8 cellular contexts compared by ENCODE assay signal in the genomic region with DNA sequence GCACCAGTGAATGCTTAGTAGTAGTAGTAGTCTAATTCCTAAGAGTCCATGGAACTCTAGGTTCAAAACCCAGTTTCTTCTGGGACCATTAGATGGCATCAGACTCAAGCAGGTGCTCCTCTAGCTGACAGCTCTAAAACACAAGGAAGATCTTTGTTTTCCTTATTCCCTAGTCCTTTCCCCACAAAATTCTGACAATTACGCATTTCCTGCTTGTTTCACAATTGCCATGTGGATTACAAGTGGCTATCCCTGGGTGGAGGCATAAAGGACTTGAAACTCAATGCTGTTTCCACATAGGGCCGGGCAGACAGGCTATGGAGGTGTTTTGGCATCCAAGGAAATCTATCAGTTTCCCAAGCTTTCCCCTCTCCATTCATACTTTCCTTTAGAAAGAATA. TPM values are rescaled to one million over a fixed set of nuclear protein-coding genes. Genes with fewer than 3 reads are reported as not detected.
A peak's percentile ranks its signal among the peaks of the same experiment; 100 is the strongest.
DNase-seq lines count a peak whose midpoint lies in the region; ATAC-seq and TF ChIP-seq lines count a peak whose summit lies in the region.

No MANE protein-coding gene starts in this region.

- H3K36me3 ChIP-seq in HEK293 (ENCODE audit: control insufficient read depth in 2 of 2, insufficient read depth in 1 of 2, low read length in 2 of 2) (peaks cover 0 to 31% of the 10 kb centered on the region in 2 experiments; a peak in 1 of 3 replicates), brain microvascular endothelial cell (replicated peaks) (peaks cover 15% of the 10 kb centered on the region), right lobe of liver (peaks cover 0 to 14% (median 1%) of the 10 kb centered on the region in 4 donors)

- ATAC-seq in right lobe of liver, result peak; percentile 75 to 94 (median 78)
- no peak for ATAC-seq in GM21381 (IDR thresholded peaks at IDR 0.05; ENCODE audit: unreplicated experiment)

- H3K27me3 Mint-ChIP-seq in endothelial cell (ENCODE audit: unreplicated experiment), result peaks cover 4% of the 10 kb centered on the region

- no peaks in the 10 kb centered on the region for H3K36me3 Mint-ChIP-seq in endothelial cell (ENCODE audit: low read depth, unreplicated experiment)

- no peaks in the 10 kb centered on the region for H3K27me3 ChIP-seq in brain microvascular endothelial cell (replicated peaks)
- no peaks in the 10 kb centered on the region for H3K27me3 ChIP-seq in right lobe of liver

- POLR2A ChIA-PET in HEK293 (lab: Yijun Ruan, JAX), result interaction anchor here (1.2 to 1.9 kb wide), 2 partner anchors 13 to 27 kb away, joined by 3 to 13 read pairs; a partner anchor contains a TSS

- H3K4me3 Mint-ChIP-seq in endothelial cell (ENCODE audit: unreplicated experiment), result no peak overlapping the region

- H3K27ac ChIP-seq in HEK293 (ENCODE audit: extremely low read depth, low read depth, low read length) (no peak overlapping the region), brain microvascular endothelial cell (no peak overlapping the region), right lobe of liver (no peak overlapping the region)

- H3K4me3 ChIP-seq in AG10803 (ENCODE audit: low read length) (no peak overlapping the region), HEK293 (ENCODE audit: low read depth, low read length) (no peak overlapping the region), brain microvascular endothelial cell (ENCODE audit: low read depth, low read length) (no peak overlapping the region), right lobe of liver (no peak overlapping the region)

- H3K4me1 ChIP-seq in HEK293 (ENCODE audit: control insufficient read depth, insufficient read depth, low read length) (no peaks in the 10 kb centered on the region), right lobe of liver (no peaks in the 10 kb centered on the region)

- CTCF ChIA-PET in HEK293 (lab: Yijun Ruan, JAX), result interaction anchor here (0.5 to 9.2 kb wide), 18 partner anchors 14 to 158 kb away, joined by 3 to 116 read pairs (median 4); a partner anchor contains a TSS

- intact Hi-C loops in right lobe of liver (cut with DNase I), result no loop called here

- H3K9me3 Mint-ChIP-seq in endothelial cell (ENCODE audit: unreplicated experiment), result no peaks in the 10 kb centered on the region

- peaks cover 6% of the 10 kb centered on the region for H3K4me1 Mint-ChIP-seq in endothelial cell (ENCODE audit: unreplicated experiment)

- no peak for TF ChIP-seq POLR2A in right lobe of liver (IDR thresholded peaks at IDR 0.05)

- in situ Hi-C loops in brain microvascular endothelial cell (cut with HindIII; ENCODE audit: low pct_ligation_motif_present, low sequenced_read_pairs), result no loop called here

- no peak overlapping the region for H3K27ac Mint-ChIP-seq in endothelial cell (ENCODE audit: unreplicated experiment)

- peak; percentile 83 for DNase-seq in AG10803 (ENCODE audit: low read depth)
- peak; percentile 16 for DNase-seq in brain microvascular endothelial cell
- DNase-seq in right lobe of liver, result no peak
- no peak for DNase-seq in NCI-H187 treated with DMSO at 0.1 percent for 48 hours (lab: John Stamatoyannopoulos, UW)
- DNase-seq in endothelial cell (ENCODE audit: low spot score), result no peak
- DNase-seq in NCI-H187 (lab: John Stamatoyannopoulos, UW), result no peak

- 48% methylated on average over 2 of the region's 2 CpGs for WGBS in right lobe of liver (ENCODE audit: insufficient coverage, low coverage, low lambda C conversion rate, missing lambda C conversion rate)

- peak; percentile 61 for TF ChIP-seq CTCF in AG10803 (conservative IDR thresholded peaks at IDR 0.05; ENCODE audit: low read length)
- peak; percentile 51; the same call in 1 of the 2 replicates for TF ChIP-seq CTCF in HEK293 (tag by site-specific recombination; IDR thresholded peaks at IDR 0.05)
- peak; percentile 59 for TF ChIP-seq CTCF in brain microvascular endothelial cell (IDR thresholded peaks at IDR 0.05; ENCODE audit: low read depth, low read length, missing control alignments)
- TF ChIP-seq CTCF in right lobe of liver (IDR thresholded peaks at IDR 0.05), result peak; percentile 35 to 59 (median 44)
- TF ChIP-seq CTCF in endothelial cell (IDR thresholded peaks at IDR 0.05; ENCODE audit: unreplicated experiment), result no peak

- H3K9me3 ChIP-seq in HEK293 (ENCODE audit: control insufficient read depth, insufficient read depth, low read depth, low read length) (no peaks in the 10 kb centered on the region), right lobe of liver (no peaks in the 10 kb centered on the region)

TF ChIP-seq in HEK293, 187 proteins besides CTCF, POLR2A, EP300 and RAD21 (continues in another document):
- TF ChIP-seq ZNF16 (tag by site-specific recombination; IDR thresholded peaks at IDR 0.05; ENCODE audit: low read depth), result no peak
- TF ChIP-seq ZBTB8A (tag by site-specific recombination; IDR thresholded peaks at IDR 0.05), result no peak
- TF ChIP-seq ZNF76 (tag by site-specific recombination; IDR thresholded peaks at IDR 0.05; ENCODE audit: borderline replicate concordance, low read depth), result no peak
- no peak for TF ChIP-seq ZBTB20 (tag by site-specific recombination; IDR thresholded peaks at IDR 0.05)
- TF ChIP-seq, protein P1, sequence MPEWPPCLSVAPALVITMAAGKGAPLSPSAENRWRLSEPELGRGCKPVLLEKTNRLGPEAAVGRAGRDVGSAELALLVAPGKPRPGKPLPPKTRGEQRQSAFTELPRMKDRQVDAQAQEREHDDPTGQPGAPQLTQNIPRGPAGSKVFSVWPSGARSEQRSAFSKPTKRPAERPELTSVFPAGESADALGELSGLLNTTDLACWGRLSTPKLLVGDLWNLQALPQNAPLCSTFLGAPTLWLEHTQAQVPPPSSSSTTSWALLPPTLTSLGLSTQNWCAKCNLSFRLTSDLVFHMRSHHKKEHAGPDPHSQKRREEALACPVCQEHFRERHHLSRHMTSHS (tag by site-specific recombination; IDR thresholded peaks at IDR 0.05), result no peak
- TF ChIP-seq ZNF521 (tag by site-specific recombination; IDR thresholded peaks at IDR 0.05), result no peak
- TF ChIP-seq, protein P2, sequence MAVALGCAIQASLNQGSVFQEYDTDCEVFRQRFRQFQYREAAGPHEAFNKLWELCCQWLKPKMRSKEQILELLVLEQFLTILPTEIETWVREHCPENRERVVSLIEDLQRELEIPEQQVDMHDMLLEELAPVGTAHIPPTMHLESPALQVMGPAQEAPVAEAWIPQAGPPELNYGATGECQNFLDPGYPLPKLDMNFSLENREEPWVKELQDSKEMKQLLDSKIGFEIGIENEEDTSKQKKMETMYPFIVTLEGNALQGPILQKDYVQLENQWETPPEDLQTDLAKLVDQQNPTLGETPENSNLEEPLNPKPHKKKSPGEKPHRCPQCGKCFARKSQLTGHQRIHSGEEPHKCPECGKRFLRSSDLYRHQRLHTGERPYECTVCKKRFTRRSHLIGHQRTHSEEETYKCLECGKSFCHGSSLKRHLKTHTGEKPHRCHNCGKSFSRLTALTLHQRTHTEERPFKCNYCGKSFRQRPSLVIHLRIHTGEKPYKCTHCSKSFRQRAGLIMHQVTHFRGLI (tag by site-specific recombination; IDR thresholded peaks at IDR 0.05), result no peak
- TF ChIP-seq, protein P3, sequence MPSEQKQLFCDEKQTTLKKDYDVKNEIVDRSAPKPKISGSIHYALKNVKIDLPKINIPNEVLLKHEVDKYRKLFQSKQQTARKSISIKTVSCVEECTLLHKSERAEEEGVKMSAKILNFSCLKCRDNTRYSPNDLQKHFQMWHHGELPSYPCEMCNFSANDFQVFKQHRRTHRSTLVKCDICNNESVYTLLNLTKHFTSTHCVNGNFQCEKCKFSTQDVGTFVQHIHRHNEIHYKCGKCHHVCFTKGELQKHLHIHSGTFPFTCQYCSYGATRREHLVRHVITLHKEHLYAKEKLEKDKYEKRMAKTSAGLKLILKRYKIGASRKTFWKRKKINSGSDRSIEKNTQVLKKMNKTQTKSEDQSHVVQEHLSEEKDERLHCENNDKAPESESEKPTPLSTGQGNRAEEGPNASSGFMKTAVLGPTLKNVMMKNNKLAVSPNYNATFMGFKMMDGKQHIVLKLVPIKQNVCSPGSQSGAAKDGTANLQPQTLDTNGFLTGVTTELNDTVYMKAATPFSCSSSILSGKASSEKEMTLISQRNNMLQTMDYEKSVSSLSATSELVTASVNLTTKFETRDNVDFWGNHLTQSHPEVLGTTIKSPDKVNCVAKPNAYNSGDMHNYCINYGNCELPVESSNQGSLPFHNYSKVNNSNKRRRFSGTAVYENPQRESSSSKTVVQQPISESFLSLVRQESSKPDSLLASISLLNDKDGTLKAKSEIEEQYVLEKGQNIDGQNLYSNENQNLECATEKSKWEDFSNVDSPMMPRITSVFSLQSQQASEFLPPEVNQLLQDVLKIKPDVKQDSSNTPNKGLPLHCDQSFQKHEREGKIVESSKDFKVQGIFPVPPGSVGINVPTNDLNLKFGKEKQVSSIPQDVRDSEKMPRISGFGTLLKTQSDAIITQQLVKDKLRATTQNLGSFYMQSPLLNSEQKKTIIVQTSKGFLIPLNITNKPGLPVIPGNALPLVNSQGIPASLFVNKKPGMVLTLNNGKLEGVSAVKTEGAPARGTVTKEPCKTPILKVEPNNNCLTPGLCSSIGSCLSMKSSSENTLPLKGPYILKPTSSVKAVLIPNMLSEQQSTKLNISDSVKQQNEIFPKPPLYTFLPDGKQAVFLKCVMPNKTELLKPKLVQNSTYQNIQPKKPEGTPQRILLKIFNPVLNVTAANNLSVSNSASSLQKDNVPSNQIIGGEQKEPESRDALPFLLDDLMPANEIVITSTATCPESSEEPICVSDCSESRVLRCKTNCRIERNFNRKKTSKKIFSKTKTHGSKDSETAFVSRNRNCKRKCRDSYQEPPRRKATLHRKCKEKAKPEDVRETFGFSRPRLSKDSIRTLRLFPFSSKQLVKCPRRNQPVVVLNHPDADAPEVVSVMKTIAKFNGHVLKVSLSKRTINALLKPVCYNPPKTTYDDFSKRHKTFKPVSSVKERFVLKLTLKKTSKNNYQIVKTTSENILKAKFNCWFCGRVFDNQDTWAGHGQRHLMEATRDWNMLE (tag by site-specific recombination; conservative IDR thresholded peaks at IDR 0.05; ENCODE audit: low read depth), result no peak
- TF ChIP-seq PRDM1 (tag by site-specific recombination; IDR thresholded peaks at IDR 0.05), result peak; percentile 92
- peak; percentile 73 for TF ChIP-seq ZNF654 (tag by site-specific recombination; IDR thresholded peaks at IDR 0.05; ENCODE audit: low read depth)
- TF ChIP-seq IKZF3 (tag by site-specific recombination; IDR thresholded peaks at IDR 0.05), result peak; percentile 14; the same call in 1 of the 2 replicates
- no peak for TF ChIP-seq RBAK (tag by site-specific recombination; IDR thresholded peaks at IDR 0.05)

RNA-seq across cellular contexts. Expression of a gene that starts 9.2 kb away (rescaled TPM):
- total RNA-seq in right lobe of liver, result under 1 TPM in 2 of 6 experiments, not detected in 4; 0.16 to 0.20 TPM
- total RNA-seq in endothelial cell (ENCODE audit: unreplicated experiment), result not detected

RNA-seq across cellular contexts. Expression of a gene that starts 12.6 kb away (rescaled TPM):
- total RNA-seq in right lobe of liver, result 10 to 100 TPM in 4 of 6 experiments, 1 to 10 TPM in 2; 8.8 to 20.2 (median 15.9) TPM
- 9.2 TPM for total RNA-seq in endothelial cell (ENCODE audit: unreplicated experiment)

RNA-seq across cellular contexts. Expression of a gene that starts 17.9 kb away (rescaled TPM):
- 10 to 100 TPM; 34.7 to 66.3 (median 40.5) TPM for total RNA-seq in right lobe of liver
- total RNA-seq in endothelial cell (ENCODE audit: unreplicated experiment), result 5.2 TPM

RNA-seq across cellular contexts. Expression of a gene that starts 27.5 kb away (rescaled TPM):
- total RNA-seq in right lobe of liver (10 to 100 TPM in 5 of 6 experiments, 1 to 10 TPM in 1; 7.7 to 24.9 (median 17.8) TPM), endothelial cell (ENCODE audit: unreplicated experiment) (1.6 TPM)

RNA-seq across cellular contexts. Expression of a gene that starts 28.0 kb away (rescaled TPM):
- total RNA-seq in right lobe of liver (10 to 100 TPM in 5 of 6 experiments, 1 to 10 TPM in 1; 7.1 to 33.2 (median 18.0) TPM), endothelial cell (ENCODE audit: unreplicated experiment) (not detected)

Comparison
In these comparisons a context has a peak if more than half of its experiments do, and no peak if none do; other contexts are left out.
1. DNase-seq: peak in AG10803 (single experiment) and brain microvascular endothelial cell (single experiment); none in right lobe of liver (0 of 3), NCI-H187 treated with DMSO at 0.1 percent for 48 hours (single experiment), endothelial cell (single experiment) and NCI-H187 (0 of 2).